Comparison of ENCODE assay signal across 2 cellular contexts in genomic region chr10:131271966-131272365, GRCh38.
TF ChIP-seq lines count a peak whose summit lies in the region.

No MANE protein-coding gene starts in this region.

TF ChIP-seq in SK-N-SH, 30 proteins besides CTCF, POLR2A, EP300 and RAD21 (continued from another document):
- TF ChIP-seq REST (IDR thresholded peaks at IDR 0.05; ENCODE audit: low read depth, low read length) (no peak), USF2 (IDR thresholded peaks at IDR 0.05; ENCODE audit: borderline replicate concordance, low read depth, low read length) (no peak), GABPA (IDR thresholded peaks at IDR 0.05; ENCODE audit: low read depth) (no peak), MAX (IDR thresholded peaks at IDR 0.05; ENCODE audit: low read depth) (no peak), RFX5 (IDR thresholded peaks at IDR 0.05; ENCODE audit: low read length) (no peak), PBX3 (IDR thresholded peaks at IDR 0.05) (no peak), TAF1 (IDR thresholded peaks at IDR 0.05; ENCODE audit: borderline replicate concordance, low read depth, low read length) (no peak), USF1 (IDR thresholded peaks at IDR 0.05; ENCODE audit: borderline replicate concordance, low read depth) (no peak)

TF ChIP-seq in SK-N-SH treated with all-trans-retinoic acid at 6 μM for 48 hours, 23 proteins besides CTCF, POLR2A, EP300 and RAD21 (continued from another document):
- TF ChIP-seq CREB5 (CRISPR knock-in tag; IDR thresholded peaks at IDR 0.05; ENCODE audit: low read depth) (no peak), ZNF565 (CRISPR knock-in tag; conservative IDR thresholded peaks at IDR 0.05; ENCODE audit: low read depth) (no peak), SNAI2 (CRISPR knock-in tag; IDR thresholded peaks at IDR 0.05) (no peak), CSDC2 (CRISPR knock-in tag; IDR thresholded peaks at IDR 0.05) (no peak), ZNF8 (CRISPR knock-in tag; IDR thresholded peaks at IDR 0.05) (no peak), POU6F1 (CRISPR knock-in tag; IDR thresholded peaks at IDR 0.05; ENCODE audit: borderline replicate concordance, low read depth) (no peak), TOX (CRISPR knock-in tag; IDR thresholded peaks at IDR 0.05; ENCODE audit: borderline replicate concordance) (no peak)
